ENCODE assay signal across 1 cellular context in the genomic region with DNA sequence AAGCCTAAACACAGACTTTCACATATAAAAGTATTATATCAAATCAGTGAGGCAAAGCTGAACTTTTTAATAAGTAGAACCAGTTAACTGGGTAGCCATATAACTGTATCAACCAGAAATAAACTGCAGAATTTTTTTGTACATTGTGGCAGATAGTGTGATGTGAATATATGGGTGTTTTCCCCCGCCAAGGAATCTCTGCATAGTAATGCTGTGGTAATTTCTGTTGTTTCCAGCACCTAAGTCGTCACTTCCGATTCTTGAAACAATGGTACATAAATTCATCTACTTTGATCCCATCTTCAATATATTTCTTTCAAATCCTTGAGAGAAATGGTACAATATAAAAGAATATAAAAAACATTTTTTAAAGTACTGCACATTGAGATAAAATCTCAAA.
A peak's percentile ranks its signal among the peaks of the same experiment; 100 is the strongest.
TF ChIP-seq lines count a peak whose summit lies in the region.

No MANE protein-coding gene starts in this region.

TF ChIP-seq in GM12878, 131 proteins besides CTCF, POLR2A, EP300 and RAD21 (continued from another document):
- TF ChIP-seq NKRF (conservative IDR thresholded peaks at IDR 0.05) (no peak), TCF12 (IDR thresholded peaks at IDR 0.05; ENCODE audit: low read depth, low read length) (no peak), RELB (IDR thresholded peaks at IDR 0.05; ENCODE audit: low read depth) (no peak), GABPA (IDR thresholded peaks at IDR 0.05; ENCODE audit: low read depth) (peak; percentile 60; the same call in 1 of the 2 replicates), SMC3 (IDR thresholded peaks at IDR 0.05; ENCODE audit: borderline replicate concordance, low read length) (no peak), MYC (IDR thresholded peaks at IDR 0.05; ENCODE audit: insufficient read depth, insufficient read length, insufficient replicate concordance, low read length, severe bottlenecking) (no peak), CHD4 (IDR thresholded peaks at IDR 0.05) (no peak), NRF1 (conservative IDR thresholded peaks at IDR 0.05; ENCODE audit: low read depth, low read length) (no peak), BRCA1 (IDR thresholded peaks at IDR 0.05; ENCODE audit: low read depth, low read length) (no peak), IRF3 (IDR thresholded peaks at IDR 0.05) (no peak), BMI1 (IDR thresholded peaks at IDR 0.05; ENCODE audit: borderline replicate concordance) (no peak), CREM (IDR thresholded peaks at IDR 0.05; ENCODE audit: low read depth) (peak; percentile 46; the same call in 1 of the 2 replicates), PML (IDR thresholded peaks at IDR 0.05; ENCODE audit: low read length) (no peak), BHLHE40 (IDR thresholded peaks at IDR 0.05; ENCODE audit: borderline replicate concordance in 1 of 2, low read depth in 2 of 2, low read length in 1 of 2) (no peak), KLF5 (IDR thresholded peaks at IDR 0.05; ENCODE audit: partially characterized antibody) (no peak), MEF2A (IDR thresholded peaks at IDR 0.05; ENCODE audit: insufficient read depth, low read depth, low read length) (0 out of 2 replicates have a peak, but pooled peaks have one; percentile 8), IKZF2 (IDR thresholded peaks at IDR 0.05) (no peak), POU2F2 (IDR thresholded peaks at IDR 0.05; ENCODE audit: borderline replicate concordance, low read depth, low read length) (peak; percentile 80; the same call in 1 of the 3 replicates)
